ENCODE assay signal across 8 cellular contexts in the genomic region with DNA sequence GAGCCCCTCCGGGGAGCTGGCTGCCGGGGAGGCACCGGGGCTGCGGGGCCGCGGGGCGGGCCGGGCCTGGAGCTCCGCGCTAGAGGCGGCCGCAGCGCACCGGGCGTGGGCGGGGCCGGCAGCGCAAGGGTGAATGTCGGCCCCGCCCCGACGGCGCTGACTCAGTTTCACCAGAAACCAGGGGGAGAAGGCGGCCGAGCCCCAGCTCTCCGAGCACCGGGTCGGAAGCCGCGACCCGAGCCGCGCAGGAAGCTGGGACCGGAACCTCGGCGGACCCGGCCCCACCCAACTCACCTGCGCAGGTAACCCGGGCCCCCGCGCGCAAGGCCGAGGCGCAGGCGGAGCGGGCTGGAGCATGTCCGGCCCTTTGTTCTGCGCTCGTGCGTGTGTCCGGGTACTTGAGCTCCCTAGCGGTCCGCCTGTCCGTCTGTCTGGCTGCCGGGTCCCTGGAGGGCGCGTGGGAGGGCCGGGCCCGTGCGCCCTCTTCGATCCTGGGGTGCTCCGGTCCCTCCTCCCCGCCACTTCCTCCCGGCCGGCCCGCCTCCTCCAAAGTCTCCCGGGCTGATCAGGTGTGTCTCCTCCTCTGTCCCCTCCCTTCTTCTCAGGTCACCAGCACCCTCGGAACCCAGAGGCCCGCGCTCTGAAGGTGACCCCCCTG. TPM values are rescaled to one million over a fixed set of nuclear protein-coding genes. Genes with fewer than 3 reads are reported as not detected.
DNase-seq lines count a peak whose midpoint lies in the region; ATAC-seq and TF ChIP-seq lines count a peak whose summit lies in the region.

A gene with protein sequence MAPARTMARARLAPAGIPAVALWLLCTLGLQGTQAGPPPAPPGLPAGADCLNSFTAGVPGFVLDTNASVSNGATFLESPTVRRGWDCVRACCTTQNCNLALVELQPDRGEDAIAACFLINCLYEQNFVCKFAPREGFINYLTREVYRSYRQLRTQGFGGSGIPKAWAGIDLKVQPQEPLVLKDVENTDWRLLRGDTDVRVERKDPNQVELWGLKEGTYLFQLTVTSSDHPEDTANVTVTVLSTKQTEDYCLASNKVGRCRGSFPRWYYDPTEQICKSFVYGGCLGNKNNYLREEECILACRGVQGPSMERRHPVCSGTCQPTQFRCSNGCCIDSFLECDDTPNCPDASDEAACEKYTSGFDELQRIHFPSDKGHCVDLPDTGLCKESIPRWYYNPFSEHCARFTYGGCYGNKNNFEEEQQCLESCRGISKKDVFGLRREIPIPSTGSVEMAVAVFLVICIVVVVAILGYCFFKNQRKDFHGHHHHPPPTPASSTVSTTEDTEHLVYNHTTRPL (plus strand): TSS at position 164 of the 658 bp plus-strand sequence. CDS start 507 bp downstream, outside the sequence.

- intact Hi-C loops in Caco-2 (cut with micrococcal nuclease; ENCODE audit: unreplicated experiment) (no loop called here), left ventricle myocardium superior (cut with micrococcal nuclease) (no loop called here)

- peaks cover 4% of the 10 kb centered on the region for H3K36me3 ChIP-seq in Caco-2 (ENCODE audit: control insufficient read depth, insufficient read depth, low read length)
- no peaks in the 10 kb centered on the region for H3K36me3 ChIP-seq in skeletal muscle satellite cell (ENCODE audit: insufficient read depth, low read length)

- H3K4me1 ChIP-seq in Caco-2 (peaks cover 34% of the 10 kb centered on the region), skeletal muscle satellite cell (ENCODE audit: control insufficient read depth, insufficient read depth, low read length) (peaks cover 12% of the 10 kb centered on the region)

- peaks cover 9% of the 10 kb centered on the region for H3K4me1 Mint-ChIP-seq in Caco-2 (ENCODE audit: low read depth, unreplicated experiment)
- peaks cover 15% of the 10 kb centered on the region for H3K4me1 Mint-ChIP-seq in activated T-helper 17 cell treated with anti-CD3 and anti-CD28 coated beads, Interleukin-2, amount 50 U/mL, for 72 hours

- DNase-seq in Caco-2 (peak; percentile 79), NCI-H526 (lab: John Stamatoyannopoulos, UW) (peak; percentile 32 to 84), left ventricle myocardium superior (peak; percentile 38), 8988T (no peak), NCI-H82 treated with DMSO at 0.1 percent for 48 hours (lab: John Stamatoyannopoulos, UW; ENCODE audit: unreplicated experiment) (no peak), inferior parietal cortex (ENCODE audit: extremely low spot score) (no peak)

- H3K9me3 ChIP-seq in Caco-2 = no peaks in the 10 kb centered on the region
- H3K9me3 ChIP-seq in skeletal muscle satellite cell (replicated peaks; ENCODE audit: low read length) = no peaks in the 10 kb centered on the region

- BruUV-seq in Caco-2 (replicated peaks; lab: Mats Ljungman, UMichigan) = no TSS peak

- POLR2A ChIA-PET in Caco-2 (lab: Charles Lee) = interaction anchor here (0.5 to 3.8 kb wide), 17 partner anchors 8 to 390 kb away, joined by 3 to 23 read pairs (median 5); partner anchors contain the start of genes CCDC32, DNAJC17, PPP1R14D and ZFYVE19

- peak within 1 kb of the TSS; percentile 99 for H3K4me3 Mint-ChIP-seq in Caco-2 (ENCODE audit: unreplicated experiment)
- H3K4me3 Mint-ChIP-seq in activated T-helper 17 cell treated with anti-CD3 and anti-CD28 coated beads, Interleukin-2, amount 50 U/mL, for 72 hours = peak within 1 kb of the TSS; percentile 85

- no peak within 1 kb of the TSS for H3K9ac ChIP-seq in skeletal muscle satellite cell (ENCODE audit: low read depth, low read length)

- H3K4me2 ChIP-seq in skeletal muscle satellite cell (ENCODE audit: low read length) = peak within 1 kb of the TSS; percentile 82

- peak within 1 kb of the TSS; percentile 85 for H3K4me3 ChIP-seq in Caco-2 (ENCODE audit: low read depth, low read length)
- peak within 1 kb of the TSS; percentile 52 for H3K4me3 ChIP-seq in skeletal muscle satellite cell (ENCODE audit: low read length)

- H3K36me3 Mint-ChIP-seq in Caco-2 (ENCODE audit: insufficient read depth, unreplicated experiment) = peaks cover 26% of the 10 kb centered on the region
- no peaks in the 10 kb centered on the region for H3K36me3 Mint-ChIP-seq in activated T-helper 17 cell treated with anti-CD3 and anti-CD28 coated beads, Interleukin-2, amount 50 U/mL, for 72 hours (ENCODE audit: low read depth)

- ATAC-seq in activated T-helper 17 cell treated with anti-CD3 and anti-CD28 coated beads, Interleukin-2, amount 50 U/mL, for 72 hours (replicated peaks) = peak; percentile 88
- ATAC-seq in left ventricle myocardium superior = peak; percentile 41

- no peak for TF ChIP-seq CTCF in Caco-2 (IDR thresholded peaks at IDR 0.05; ENCODE audit: insufficient read depth in 1 of 2, low read depth in 1 of 2, low read length in 1 of 2, severe bottlenecking in 1 of 2, unreplicated experiment in 1 of 2)

- peak within 1 kb of the TSS; percentile 93 for H3K27ac Mint-ChIP-seq in Caco-2 (ENCODE audit: unreplicated experiment)
- peak within 1 kb of the TSS; percentile 65 for H3K27ac Mint-ChIP-seq in activated T-helper 17 cell treated with anti-CD3 and anti-CD28 coated beads, Interleukin-2, amount 50 U/mL, for 72 hours

- H3K27me3 Mint-ChIP-seq in Caco-2 (ENCODE audit: insufficient read depth, unreplicated experiment) = no peaks in the 10 kb centered on the region
- no peaks in the 10 kb centered on the region for H3K27me3 Mint-ChIP-seq in activated T-helper 17 cell treated with anti-CD3 and anti-CD28 coated beads, Interleukin-2, amount 50 U/mL, for 72 hours

- H3K27me3 ChIP-seq in Caco-2 (replicated peaks; ENCODE audit: control insufficient read depth, insufficient read depth, low read length) = no peaks in the 10 kb centered on the region
- peaks cover 52% of the 10 kb centered on the region for H3K27me3 ChIP-seq in skeletal muscle satellite cell (ENCODE audit: control insufficient read depth, insufficient read depth, low read length)

- CTCF ChIA-PET in Caco-2 (lab: Charles Lee) = interaction anchor here (0.5 to 2.1 kb wide), 14 partner anchors 13 to 256 kb away, joined by 3 to 11 read pairs (median 4); partner anchors contain the start of genes CHAC1, DNAJC17, GCHFR and RHOV

- H3K9me3 Mint-ChIP-seq in Caco-2 (ENCODE audit: unreplicated experiment) = no peaks in the 10 kb centered on the region
- H3K9me3 Mint-ChIP-seq in activated T-helper 17 cell treated with anti-CD3 and anti-CD28 coated beads, Interleukin-2, amount 50 U/mL, for 72 hours = no peaks in the 10 kb centered on the region

RNA-seq across cellular contexts. Expression of the gene that starts here (rescaled TPM):
- 290 and 305 TPM in 2 replicates for total RNA-seq in Caco-2 (2022)
- 10 to 100 TPM in 1 of 2 donors, 1 to 10 TPM in 1; 8.4 to 11.7 TPM for total RNA-seq in activated T-helper 17 cell treated with anti-CD3 and anti-CD28 coated beads, Interleukin-2, amount 50 U/mL, for 72 hours
- 1.0 TPM for total RNA-seq in left ventricle myocardium superior
- total RNA-seq in skeletal muscle satellite cell (2012; rRNA removed) = 0.22 and 0.25 TPM in 2 replicates

Comparison
In these comparisons a context has a peak if more than half of its experiments do, and no peak if none do; other contexts are left out.
1. RNA of the gene that starts here (total RNA-seq): 290 to 305 TPM in Caco-2; 8.4 to 11.7 TPM in activated T-helper 17 cell treated with anti-CD3 and anti-CD28 coated beads, Interleukin-2, amount 50 U/mL, for 72 hours and 1.0 TPM in left ventricle myocardium superior (single experiment); every median in the first group is over 10 times any median in the second.
2. DNase-seq: peak in Caco-2 (2 of 2), NCI-H526 (2 of 2) and left ventricle myocardium superior (single experiment); none in 8988T (single experiment), NCI-H82 treated with DMSO at 0.1 percent for 48 hours (single experiment) and inferior parietal cortex (single experiment).